ENCODE assay signal across 1 cellular context in genomic region chr1:151472852-151473731, GRCh38.
A peak's percentile ranks its signal among the peaks of the same experiment; 100 is the strongest.
TF ChIP-seq lines count a peak whose summit lies in the region.

No MANE protein-coding gene starts in this region.

TF ChIP-seq in K562, 482 proteins besides CTCF, POLR2A, EP300 and RAD21 (continued from another document and continues in another):
- TF ChIP-seq ZNF318 (IDR thresholded peaks at IDR 0.05; ENCODE audit: borderline replicate concordance in 1 of 2, low read depth in 1 of 2) (no peak), KAT7 (CRISPR knock-in tag; IDR thresholded peaks at IDR 0.05; ENCODE audit: borderline replicate concordance) (no peak), KLF16 (IDR thresholded peaks at IDR 0.05) (no peak), ZNF507 (tag; conservative IDR thresholded peaks at IDR 0.05) (no peak), DDX20 (tag; IDR thresholded peaks at IDR 0.05; ENCODE audit: low read depth) (no peak), ZNF121 (CRISPR knock-in tag; conservative IDR thresholded peaks at IDR 0.05) (no peak), HDAC3 (IDR thresholded peaks at IDR 0.05; ENCODE audit: borderline replicate concordance, partially characterized antibody) (peak; percentile 45), GABPB1 (CRISPR knock-in tag; IDR thresholded peaks at IDR 0.05) (no peak), U2AF1 (optimal IDR thresholded peaks at IDR 0.05; ENCODE audit: low read depth, low read length) (no peak), ZNF174 (CRISPR knock-in tag; IDR thresholded peaks at IDR 0.05) (no peak), ATF1 (CRISPR knock-in tag; IDR thresholded peaks at IDR 0.05) (no peak), ATF1 (tag; IDR thresholded peaks at IDR 0.05) (peak; percentile 87), ZNF282 (CRISPR knock-in tag; IDR thresholded peaks at IDR 0.05) (no peak), SETDB1 (IDR thresholded peaks at IDR 0.05; ENCODE audit: low read length) (no peak), TAF9B (IDR thresholded peaks at IDR 0.05; ENCODE audit: partially characterized antibody) (peak; percentile 15), ZNF57 (CRISPR knock-in tag; IDR thresholded peaks at IDR 0.05) (no peak), CEBPB (tag; IDR thresholded peaks at IDR 0.05) (no peak), CREB1 (IDR thresholded peaks at IDR 0.05) (peak; percentile 45; the same call in 1 of the 2 replicates), CREB1 (CRISPR knock-in tag; IDR thresholded peaks at IDR 0.05) (peak; percentile 79), NR2C2 (CRISPR knock-in tag; IDR thresholded peaks at IDR 0.05) (no peak), NR2C2 (tag; IDR thresholded peaks at IDR 0.05) (no peak), HDAC1 (IDR thresholded peaks at IDR 0.05) (no peak), PHTF2 (CRISPR knock-in tag; IDR thresholded peaks at IDR 0.05) (no peak), PTRF (tag; IDR thresholded peaks at IDR 0.05) (no peak), PRPF4 (IDR thresholded peaks at IDR 0.05; ENCODE audit: insufficient read depth, low read depth, low read length, poor library complexity, severe bottlenecking) (no peak), SMAD4 (CRISPR knock-in tag; conservative IDR thresholded peaks at IDR 0.05) (0 out of 2 replicates have a peak, but pooled peaks have one; percentile 27), CREBBP (IDR thresholded peaks at IDR 0.05; ENCODE audit: low read depth, low read length) (no peak), ZBTB40 (IDR thresholded peaks at IDR 0.05) (no peak), ZBTB40 (CRISPR knock-in tag; IDR thresholded peaks at IDR 0.05) (no peak), MBD1 (CRISPR knock-in tag; IDR thresholded peaks at IDR 0.05) (no peak), MIER1 (IDR thresholded peaks at IDR 0.05; ENCODE audit: low read depth) (no peak), ZNF384 (IDR thresholded peaks at IDR 0.05; ENCODE audit: low read depth, low read length) (no peak), ZNF143 (CRISPR knock-in tag; IDR thresholded peaks at IDR 0.05) (no peak), NR0B1 (IDR thresholded peaks at IDR 0.05; ENCODE audit: partially characterized antibody) (no peak), ZNF551 (CRISPR knock-in tag; IDR thresholded peaks at IDR 0.05) (no peak), BMI1 (IDR thresholded peaks at IDR 0.05; ENCODE audit: low read length) (no peak; the same call in 1 of the 2 replicates), SUPT5H (IDR thresholded peaks at IDR 0.05) (no peak), TBL1XR1 (IDR thresholded peaks at IDR 0.05; ENCODE audit: low read length in 2 of 2) (no peak; a peak in 1 of 4 replicates), PHF8 (IDR thresholded peaks at IDR 0.05; ENCODE audit: borderline replicate concordance, low read length) (no peak), EZH2 (IDR thresholded peaks at IDR 0.05; ENCODE audit: borderline replicate concordance, low read depth, low read length) (no peak), NCOR1 (IDR thresholded peaks at IDR 0.05) (0 out of 2 replicates have a peak, but pooled peaks have one; percentile 11), PRMT5 (CRISPR knock-in tag; IDR thresholded peaks at IDR 0.05) (no peak), RAD51 (IDR thresholded peaks at IDR 0.05; ENCODE audit: borderline replicate concordance, low read depth) (no peak)
- TF ChIP-seq, protein P1, sequence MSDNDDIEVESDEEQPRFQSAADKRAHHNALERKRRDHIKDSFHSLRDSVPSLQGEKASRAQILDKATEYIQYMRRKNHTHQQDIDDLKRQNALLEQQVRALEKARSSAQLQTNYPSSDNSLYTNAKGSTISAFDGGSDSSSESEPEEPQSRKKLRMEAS (CRISPR knock-in tag; IDR thresholded peaks at IDR 0.05) = no peak
- TF ChIP-seq, protein P2, sequence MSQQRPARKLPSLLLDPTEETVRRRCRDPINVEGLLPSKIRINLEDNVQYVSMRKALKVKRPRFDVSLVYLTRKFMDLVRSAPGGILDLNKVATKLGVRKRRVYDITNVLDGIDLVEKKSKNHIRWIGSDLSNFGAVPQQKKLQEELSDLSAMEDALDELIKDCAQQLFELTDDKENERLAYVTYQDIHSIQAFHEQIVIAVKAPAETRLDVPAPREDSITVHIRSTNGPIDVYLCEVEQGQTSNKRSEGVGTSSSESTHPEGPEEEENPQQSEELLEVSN (IDR thresholded peaks at IDR 0.05; ENCODE audit: borderline replicate concordance in 1 of 2, extremely low read depth in 1 of 2, insufficient read depth in 1 of 2, insufficient read length in 1 of 2, low read depth in 1 of 2, low read length in 1 of 2, poor library complexity in 1 of 2, severe bottlenecking in 1 of 2) = peak in 1 of 2 experiments; percentile 62
- TF ChIP-seq, protein P3, sequence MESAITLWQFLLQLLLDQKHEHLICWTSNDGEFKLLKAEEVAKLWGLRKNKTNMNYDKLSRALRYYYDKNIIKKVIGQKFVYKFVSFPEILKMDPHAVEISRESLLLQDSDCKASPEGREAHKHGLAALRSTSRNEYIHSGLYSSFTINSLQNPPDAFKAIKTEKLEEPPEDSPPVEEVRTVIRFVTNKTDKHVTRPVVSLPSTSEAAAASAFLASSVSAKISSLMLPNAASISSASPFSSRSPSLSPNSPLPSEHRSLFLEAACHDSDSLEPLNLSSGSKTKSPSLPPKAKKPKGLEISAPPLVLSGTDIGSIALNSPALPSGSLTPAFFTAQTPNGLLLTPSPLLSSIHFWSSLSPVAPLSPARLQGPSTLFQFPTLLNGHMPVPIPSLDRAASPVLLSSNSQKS (CRISPR knock-in tag; IDR thresholded peaks at IDR 0.05) = no peak
